Comparison of ENCODE assay signal across 22 cellular contexts in genomic region chr10:57023626-57024025, GRCh38.
"Had no signal": no experiment of that assay in that cellular context is flagged by ENCODE, and none has a peak within 500 bp of the region (broad histone marks: within the 10 kb centered on the region; RNA-seq: fewer than 3 reads in every experiment).

No MANE protein-coding gene starts in this region.

- ATAC-seq: stimulated activated effector memory CD8-positive, alpha-beta T cell treated with anti-CD3 and anti-CD28 coated beads, Interleukin-12 subunit alpha, Interleukin-12 subunit beta, amount 100 ng/mL, for 72 hours; stimulated activated memory B cell treated with anti-CD40 and anti-IgM and Interleukin-4, amounts not matched to agents 10 μg/mL and 1 μg/mL and 100 μg/mL, for 72 hours; stimulated activated naive B cell treated with anti-CD40 and anti-IgM and Interleukin-4, amounts not matched to agents 10 μg/mL and 1 μg/mL and 100 μg/mL, for 72 hours; stimulated activated naive CD8-positive, alpha-beta T cell treated with anti-CD3 and anti-CD28 coated beads, Interleukin-15, amount 100 ng/mL, for 72 hours; stimulated activated naive CD8-positive, alpha-beta T cell treated with anti-CD3 and anti-CD28 coated beads, Interleukin-15, Interleukin-2, amounts not matched to agents 100 U/mL and 50 U/mL, for 24 hours; upper lobe of right lung had no signal

- DNase-seq: stimulated activated CD4-positive, alpha-beta T cell treated with anti-CD3 and anti-CD28 coated beads, Interleukin-2, amount 100 ng/mL, for 48 hours; stimulated activated CD4-positive, alpha-beta T cell treated with anti-CD3 and anti-CD28 coated beads, Interleukin-4, amount 100 ng/mL, for 1 hour; stimulated activated CD4-positive, alpha-beta T cell treated with anti-CD3 and anti-CD28 coated beads, Interleukin-4, amount 100 ng/mL, for 24 hours; stimulated activated CD4-positive, alpha-beta T cell treated with anti-CD3 and anti-CD28 coated beads, Interleukin-4, amount 100 ng/mL, for 4 hours; stimulated activated CD8-positive, alpha-beta memory T cell treated with anti-CD3 and anti-CD28 coated beads, Interleukin-4, amount 100 ng/mL, for 48 hours; stimulated activated naive B cell treated with anti-CD40 and anti-IgM and Interleukin-4, amounts not matched to agents 10 μg/mL and 1 μg/mL and 100 μg/mL, for 72 hours; stimulated activated naive CD4-positive, alpha-beta T cell; stimulated activated naive CD4-positive, alpha-beta T cell treated with Interleukin-2 at 50 U/mL for 16 hours; stimulated activated naive CD8-positive, alpha-beta T cell treated with anti-CD3 and anti-CD28 coated beads, Interleukin-15, amount 100 ng/mL, for 72 hours; stimulated activated naive CD8-positive, alpha-beta T cell treated with anti-CD3 and anti-CD28 coated beads, Interleukin-15, Interleukin-2, amounts not matched to agents 100 U/mL and 50 U/mL, for 24 hours; stomach; substantia nigra; testis; thyroid gland; tibial artery; transverse colon; trophoblast cell; upper lobe of left lung; upper lobe of right lung; uterus had no signal
